In genomic region chr3:1087066-1087555, GRCh38 we compare ENCODE assay signal across 13 cellular contexts. TPM values are rescaled to one million over a fixed set of nuclear protein-coding genes. Genes with fewer than 3 reads are reported as not detected.
A peak's percentile ranks its signal among the peaks of the same experiment; 100 is the strongest.
DNase-seq lines count a peak whose midpoint lies in the region; ATAC-seq and TF ChIP-seq lines count a peak whose summit lies in the region.
"Had no signal": no experiment of that assay in that cellular context is flagged by ENCODE, and none has a peak within 500 bp of the region (broad histone marks: within the 10 kb centered on the region; RNA-seq: fewer than 3 reads in every experiment).

No MANE protein-coding gene starts in this region.

- TF ChIP-seq CTCF in epithelial cell of esophagus (IDR thresholded peaks at IDR 0.05; ENCODE audit: insufficient read depth, low read depth, low read length, missing control alignments): no peak
- TF ChIP-seq CTCF in neural progenitor cell (IDR thresholded peaks at IDR 0.05): peak; percentile 47
- TF ChIP-seq CTCF in GM10266 (IDR thresholded peaks at IDR 0.05; ENCODE audit: control insufficient read depth, insufficient read depth, low read depth, missing control alignments): no peak
- no peak for TF ChIP-seq CTCF in GM20000 (IDR thresholded peaks at IDR 0.05; ENCODE audit: extremely low read depth, missing control alignments)

- peaks cover 3% of the 10 kb centered on the region for H3K4me1 ChIP-seq in neural progenitor cell
- H3K4me1 ChIP-seq: ascending aorta had no signal

- no peak overlapping the region for H2AFZ ChIP-seq in neural progenitor cell (replicated peaks)

- no peaks in the 10 kb centered on the region for H3F3A ChIP-seq in neural progenitor cell (ENCODE audit: low read depth)

- H3K9ac ChIP-seq in neural progenitor cell: no peak overlapping the region

- ATAC-seq in HG02885 (IDR thresholded peaks at IDR 0.05; ENCODE audit: poor library complexity, unreplicated experiment): no peak
- ATAC-seq: natural killer cell; stimulated activated naive CD8-positive, alpha-beta T cell treated with anti-CD3 and anti-CD28 coated beads, Interleukin-15, Interleukin-2, amounts not matched to agents 100 U/mL and 50 U/mL, for 24 hours had no signal

- no peaks in the 10 kb centered on the region for H3K36me3 ChIP-seq in neural progenitor cell
- H3K36me3 ChIP-seq: ascending aorta had no signal

- H3K4me1 Mint-ChIP-seq in neural progenitor cell: peaks cover 14% of the 10 kb centered on the region
- H3K4me1 Mint-ChIP-seq: natural killer cell had no signal

- DNase-seq in Caki2 (ENCODE audit: low read depth): peak; percentile 84
- peak; percentile 7 for DNase-seq in NCI-H748 treated with DMSO at 0.1 percent for 48 hours (lab: John Stamatoyannopoulos, UW)
- DNase-seq in epithelial cell of esophagus (ENCODE audit: low read depth): peak; percentile 41
- peak; percentile 36 for DNase-seq in neural progenitor cell (ENCODE audit: low spot score)
- DNase-seq in GM10266 (ENCODE audit: extremely low spot score): no peak
- no peak for DNase-seq in GM20000 (ENCODE audit: low spot score)
- no peak for DNase-seq in NCI-H128 (lab: John Stamatoyannopoulos, UW; ENCODE audit: unreplicated experiment)
- DNase-seq: GDM1; natural killer cell; stimulated activated naive CD8-positive, alpha-beta T cell treated with anti-CD3 and anti-CD28 coated beads, Interleukin-15, Interleukin-2, amounts not matched to agents 100 U/mL and 50 U/mL, for 24 hours had no signal

- H3K9me3 ChIP-seq in neural progenitor cell (ENCODE audit: low read depth): no peaks in the 10 kb centered on the region
- H3K9me3 ChIP-seq: ascending aorta had no signal

- no peak overlapping the region for H3K4me2 ChIP-seq in neural progenitor cell

- no peaks in the 10 kb centered on the region for H3K27me3 ChIP-seq in neural progenitor cell
- H3K27me3 ChIP-seq: ascending aorta had no signal

- in situ Hi-C loops in Caki2 (cut with HindIII; ENCODE audit: low pct_unique_long_range_greater_than_20kb, low sequenced_read_pairs): no loop called here

- no peaks in the 10 kb centered on the region for H3K36me3 Mint-ChIP-seq in neural progenitor cell
- H3K36me3 Mint-ChIP-seq: natural killer cell had no signal

- no peaks in the 10 kb centered on the region for H3K9me3 Mint-ChIP-seq in neural progenitor cell

- H3K4me3 Mint-ChIP-seq in neural progenitor cell: no peak overlapping the region
- H3K4me3 Mint-ChIP-seq: natural killer cell had no signal

- no peak overlapping the region for H3K27ac Mint-ChIP-seq in neural progenitor cell
- H3K27ac Mint-ChIP-seq: natural killer cell had no signal

- H3K4me3 ChIP-seq in epithelial cell of esophagus (ENCODE audit: low read length): no peak overlapping the region
- no peak overlapping the region for H3K4me3 ChIP-seq in neural progenitor cell
- H3K4me3 ChIP-seq: ascending aorta had no signal

- H3K27me3 Mint-ChIP-seq in neural progenitor cell (ENCODE audit: insufficient read depth, low read depth): peaks cover 3% of the 10 kb centered on the region

- H3K79me2 ChIP-seq in neural progenitor cell (ENCODE audit: low read depth): no peaks in the 10 kb centered on the region

- no peak overlapping the region for H3K27ac ChIP-seq in neural progenitor cell
- H3K27ac ChIP-seq: ascending aorta had no signal

- H4K20me1 ChIP-seq in neural progenitor cell (ENCODE audit: low read depth): no peaks in the 10 kb centered on the region

RNA-seq across cellular contexts. Expression of gene CNTN6, which starts 5.7 kb away (rescaled TPM):
- total RNA-seq in Caki2 (2014; rRNA removed; shearing (Covaris generic); ENCODE audit: low replicate concordance): 0.12 and 0.34 TPM in 2 replicates
- 2.1 and 2.2 TPM in 2 replicates for total RNA-seq in neural progenitor cell (ENCODE audit: low replicate concordance)
- total RNA-seq: ascending aorta, LHCN-M2, natural killer cell had no signal

Comparison
In these comparisons a context has a peak if more than half of its experiments do, and no peak if none do; other contexts are left out.
1. DNase-seq: peak in Caki2 (single experiment), NCI-H748 treated with DMSO at 0.1 percent for 48 hours (single experiment), epithelial cell of esophagus (single experiment) and neural progenitor cell (single experiment); none in GM10266 (single experiment), GM20000 (single experiment) and NCI-H128 (single experiment).